In genomic region chr7:35691827-35692307, GRCh38 we compare ENCODE assay signal across 8 cellular contexts. TPM values are rescaled to one million over a fixed set of nuclear protein-coding genes. Genes with fewer than 3 reads are reported as not detected.
A peak's percentile ranks its signal among the peaks of the same experiment; 100 is the strongest.
DNase-seq lines count a peak whose midpoint lies in the region; ATAC-seq and TF ChIP-seq lines count a peak whose summit lies in the region.

No MANE protein-coding gene starts in this region.

- peaks cover 0 to 59% (median 4%) of the 10 kb centered on the region in 4 donors for H3K4me1 ChIP-seq in Peyer's patch

- H3K27ac ChIP-seq in Peyer's patch: peak overlapping the region in 3 of 4 donors; percentile 30 to 74 (median 48)
- H3K27ac ChIP-seq in brain microvascular endothelial cell: no peak overlapping the region

- TF ChIP-seq CTCF in Peyer's patch (IDR thresholded peaks at IDR 0.05) (no peak), choroid plexus epithelial cell (conservative IDR thresholded peaks at IDR 0.05; ENCODE audit: low read depth, low read length) (no peak), neural crest cell (conservative IDR thresholded peaks at IDR 0.05) (no peak), brain microvascular endothelial cell (IDR thresholded peaks at IDR 0.05; ENCODE audit: low read depth, low read length, missing control alignments) (no peak)

- H3K27me3 Mint-ChIP-seq in neural crest cell (ENCODE audit: low read depth): no peaks in the 10 kb centered on the region

- in situ Hi-C loops in brain microvascular endothelial cell (cut with HindIII; ENCODE audit: low pct_ligation_motif_present, low sequenced_read_pairs): no loop called here

- H3K36me3 Mint-ChIP-seq in neural crest cell (ENCODE audit: low read depth): peaks cover 10% of the 10 kb centered on the region

- TF ChIP-seq POLR2A in Peyer's patch (IDR thresholded peaks at IDR 0.05): no peak

- no peaks in the 10 kb centered on the region for H3K36me3 ChIP-seq in Peyer's patch
- H3K36me3 ChIP-seq in brain microvascular endothelial cell (replicated peaks): no peaks in the 10 kb centered on the region

- H3K4me1 Mint-ChIP-seq in neural crest cell: peaks cover 60% of the 10 kb centered on the region

- H3K27me3 ChIP-seq in Peyer's patch (no peaks in the 10 kb centered on the region), brain microvascular endothelial cell (replicated peaks) (no peaks in the 10 kb centered on the region)

- ATAC-seq in HG02610 (IDR thresholded peaks at IDR 0.05; ENCODE audit: unreplicated experiment) (no peak), HG02642 (IDR thresholded peaks at IDR 0.05; ENCODE audit: poor library complexity, unreplicated experiment) (no peak), HG03159 (IDR thresholded peaks at IDR 0.05; ENCODE audit: unreplicated experiment) (no peak)

- peak overlapping the region; percentile 96 for H3K4me3 Mint-ChIP-seq in neural crest cell

- DNase-seq in GM19238 (ENCODE audit: insufficient read length, low spot score) (peak; percentile 23), Peyer's patch (peak in 2 of 3 donors; percentile 62 to 70), choroid plexus epithelial cell (ENCODE audit: low read depth) (peak; percentile 22), neural crest cell (ENCODE audit: low read depth, low spot score) (no peak), brain microvascular endothelial cell (no peak)

- peaks cover 2% of the 10 kb centered on the region for H3K9me3 Mint-ChIP-seq in neural crest cell

- no peak overlapping the region for H3K27ac Mint-ChIP-seq in neural crest cell (ENCODE audit: unreplicated experiment)

- H3K9me3 ChIP-seq in Peyer's patch: no peaks in the 10 kb centered on the region

- H3K4me3 ChIP-seq in Peyer's patch (peak overlapping the region; percentile 20 to 90 (median 55)), choroid plexus epithelial cell (ENCODE audit: low read depth, low read length) (peak overlapping the region; percentile 12), brain microvascular endothelial cell (ENCODE audit: low read depth, low read length) (no peak overlapping the region)

RNA-seq across cellular contexts. Expression of gene HERPUD2, which starts 3.1 kb away (rescaled TPM):
- 10 to 100 TPM; 20.1 to 31.5 (median 26.8) TPM for total RNA-seq in Peyer's patch
- total RNA-seq in neural crest cell: 28.0 and 29.0 TPM in 2 replicates

Comparison
In these comparisons a context has a peak if more than half of its experiments do, and no peak if none do; other contexts are left out.
1. DNase-seq: peak in GM19238 (single experiment), Peyer's patch (2 of 3) and choroid plexus epithelial cell (single experiment); none in neural crest cell (single experiment) and brain microvascular endothelial cell (single experiment).